8 cellular contexts compared by ENCODE assay signal in the genomic region with DNA sequence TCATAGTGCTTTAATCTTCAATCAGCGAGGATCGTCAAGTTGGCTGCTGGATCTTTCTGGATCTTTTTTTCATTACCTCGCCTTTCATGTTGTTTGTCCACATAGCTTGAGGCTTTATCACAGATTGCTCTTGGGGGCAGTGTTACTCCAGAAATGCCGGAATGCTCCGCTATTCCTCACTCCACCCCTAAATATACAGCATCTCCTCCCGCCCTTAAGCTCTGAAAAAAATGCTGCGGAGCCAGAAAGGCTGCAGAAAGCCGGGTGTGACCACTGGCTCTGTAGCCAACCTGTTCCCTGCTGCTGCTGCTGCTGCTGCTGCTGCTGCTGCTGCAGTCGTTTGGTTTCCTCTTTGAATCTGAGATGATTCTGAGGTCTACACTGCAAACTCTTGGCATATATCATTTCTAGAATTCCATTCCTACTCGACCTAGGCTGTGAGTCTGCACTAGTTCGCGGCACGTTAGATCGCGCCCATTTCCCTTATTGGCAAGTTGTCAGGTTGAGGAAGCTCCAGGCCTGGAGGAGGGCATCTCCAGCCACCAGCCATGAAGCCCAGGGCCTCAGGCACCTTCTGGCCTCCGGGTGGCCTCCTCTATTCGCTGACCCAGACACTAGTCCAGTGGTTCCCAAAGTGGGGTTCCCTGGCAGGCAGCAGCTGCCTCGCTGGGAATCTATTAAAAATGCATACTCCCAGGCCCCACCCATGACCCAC. TPM values are rescaled to one million over a fixed set of nuclear protein-coding genes. Genes with fewer than 3 reads are reported as not detected.
DNase-seq lines count a peak whose midpoint lies in the region; ATAC-seq lines count a peak whose summit lies in the region.

No MANE protein-coding gene starts in this region.

- no peak overlapping the region for H2BK5ac ChIP-seq in mesenchymal stem cell (ENCODE audit: low read depth, low read length, poor library complexity, severe bottlenecking)

- H3K18ac ChIP-seq in mesenchymal stem cell (ENCODE audit: low read depth in 1 of 2, low read length in 2 of 2): peak overlapping the region in 1 of 2 experiments; percentile 34

- no peaks in the 10 kb centered on the region for H3K9me3 ChIP-seq in effector memory CD4-positive, alpha-beta T cell (ENCODE audit: control insufficient read depth, low read length)
- no peaks in the 10 kb centered on the region for H3K9me3 ChIP-seq in mesenchymal stem cell (ENCODE audit: control insufficient read depth, low read length)

- no peaks in the 10 kb centered on the region for H3K4me1 ChIP-seq in effector memory CD4-positive, alpha-beta T cell (ENCODE audit: control insufficient read depth, insufficient read depth, low read length, poor library complexity, severe bottlenecking)
- peaks cover 3% of the 10 kb centered on the region for H3K4me1 ChIP-seq in mesenchymal stem cell (ENCODE audit: control insufficient read depth, insufficient read depth, low read depth, low read length)

- peak; percentile 91 for ATAC-seq in HG03432 (IDR thresholded peaks at IDR 0.05; ENCODE audit: unreplicated experiment)

- no peaks in the 10 kb centered on the region for H3K36me3 ChIP-seq in effector memory CD4-positive, alpha-beta T cell (ENCODE audit: control insufficient read depth, insufficient read depth, low read length)
- no peaks in the 10 kb centered on the region for H3K36me3 ChIP-seq in mesenchymal stem cell (ENCODE audit: control insufficient read depth in 1 of 2, insufficient read depth in 2 of 2, low read depth in 1 of 2, low read length in 2 of 2)

- no peak overlapping the region for H4K91ac ChIP-seq in mesenchymal stem cell (ENCODE audit: low read length)

- H3K23ac ChIP-seq in mesenchymal stem cell (ENCODE audit: low read length in 2 of 2): no peak overlapping the region

- WGBS in mesenchymal stem cell: 35% methylated on average over 18 of the region's 18 CpGs

- peak overlapping the region; percentile 67 for H3K9ac ChIP-seq in mesenchymal stem cell (ENCODE audit: low read length)

- no peak overlapping the region for H2AK5ac ChIP-seq in mesenchymal stem cell (ENCODE audit: low read length, severe bottlenecking)

- no peak overlapping the region for H3K27ac ChIP-seq in effector memory CD4-positive, alpha-beta T cell (ENCODE audit: insufficient read depth, low read length, poor library complexity, severe bottlenecking)
- no peak overlapping the region for H3K27ac ChIP-seq in mesenchymal stem cell (ENCODE audit: low read length, poor library complexity, severe bottlenecking)

- DNase-seq in SIG-M5 treated with dmso at 0.1 percent for 504 hours (lab: John Stamatoyannopoulos, UW; ENCODE audit: unreplicated experiment) (peak; percentile 47), SIG-M5 (lab: John Stamatoyannopoulos, UW) (no peak), NCI-H82 treated with DMSO at 0.1 percent for 48 hours (lab: John Stamatoyannopoulos, UW; ENCODE audit: unreplicated experiment) (peak; percentile 50), mesenchymal stem cell (peak; percentile 91)
- peak; percentile 10 to 21 for DNase-seq in activated CD8-positive, alpha-beta memory T cell treated with anti-CD3 and anti-CD28 coated beads for 4 hours (ENCODE audit: low read depth in 2 of 2)
- peak; percentile 33 to 58 (median 46) for DNase-seq in effector memory CD4-positive, alpha-beta T cell
- DNase-seq in stimulated activated CD8-positive, alpha-beta memory T cell treated with anti-CD3 and anti-CD28 coated beads, Interleukin-15, amount 100 ng/mL, for 4 hours (ENCODE audit: low read depth in 2 of 2): peak; percentile 14 to 18

- no peaks in the 10 kb centered on the region for H3K79me1 ChIP-seq in mesenchymal stem cell (replicated peaks; ENCODE audit: low read length, poor library complexity, severe bottlenecking)

- H4K8ac ChIP-seq in mesenchymal stem cell (ENCODE audit: low read length): no peak overlapping the region

- no peak overlapping the region for H3K14ac ChIP-seq in mesenchymal stem cell (ENCODE audit: low read length in 2 of 2)

- no peak overlapping the region for H2BK15ac ChIP-seq in mesenchymal stem cell (ENCODE audit: low read depth, poor library complexity, severe bottlenecking)

- H3K27me3 ChIP-seq in effector memory CD4-positive, alpha-beta T cell (replicated peaks; ENCODE audit: control insufficient read depth, insufficient read depth, low read length, poor library complexity, severe bottlenecking): no peaks in the 10 kb centered on the region
- H3K27me3 ChIP-seq in mesenchymal stem cell (ENCODE audit: control insufficient read depth in 1 of 2, insufficient read depth in 1 of 2, low read length in 2 of 2): peaks cover 0 to 8% of the 10 kb centered on the region in 2 experiments

- H2AFZ ChIP-seq in mesenchymal stem cell (ENCODE audit: low read depth, low read length): no peak overlapping the region

- no peak overlapping the region for H2BK120ac ChIP-seq in mesenchymal stem cell (ENCODE audit: low read depth, low read length)

- H3K4me3 ChIP-seq in effector memory CD4-positive, alpha-beta T cell (ENCODE audit: insufficient read depth, low read depth, low read length, poor library complexity, severe bottlenecking): no peak overlapping the region
- peak overlapping the region in 1 of 2 experiments; percentile 51 for H3K4me3 ChIP-seq in mesenchymal stem cell (ENCODE audit: insufficient read depth in 1 of 2, low read depth in 1 of 2, low read length in 2 of 2)

- no peak overlapping the region for H3K4me2 ChIP-seq in mesenchymal stem cell (ENCODE audit: low read length, poor library complexity, severe bottlenecking)

- no peak overlapping the region for H3K4ac ChIP-seq in mesenchymal stem cell (ENCODE audit: low read depth in 1 of 2, low read length in 2 of 2)

- H2BK12ac ChIP-seq in mesenchymal stem cell (ENCODE audit: low read length in 2 of 2): no peak overlapping the region

RNA-seq across cellular contexts. Expression of a gene that starts 34.2 kb away (rescaled TPM):
- polyA plus RNA-seq in mesenchymal stem cell (2013, experiment 1 of 2): 43.9 TPM
- polyA plus RNA-seq in mesenchymal stem cell (2013, experiment 2 of 2): 40.9 TPM

RNA-seq across cellular contexts. Expression of a gene that starts 52.1 kb away (rescaled TPM):
- 0.21 TPM for polyA plus RNA-seq in mesenchymal stem cell (2013, experiment 1 of 2)
- polyA plus RNA-seq in mesenchymal stem cell (2013, experiment 2 of 2): 0.22 TPM

RNA-seq across cellular contexts. Expression of a gene that starts 57.2 kb away (rescaled TPM):
- polyA plus RNA-seq in mesenchymal stem cell (2013, experiment 1 of 2): 429 TPM
- 434 TPM for polyA plus RNA-seq in mesenchymal stem cell (2013, experiment 2 of 2)
